In the genomic region with DNA sequence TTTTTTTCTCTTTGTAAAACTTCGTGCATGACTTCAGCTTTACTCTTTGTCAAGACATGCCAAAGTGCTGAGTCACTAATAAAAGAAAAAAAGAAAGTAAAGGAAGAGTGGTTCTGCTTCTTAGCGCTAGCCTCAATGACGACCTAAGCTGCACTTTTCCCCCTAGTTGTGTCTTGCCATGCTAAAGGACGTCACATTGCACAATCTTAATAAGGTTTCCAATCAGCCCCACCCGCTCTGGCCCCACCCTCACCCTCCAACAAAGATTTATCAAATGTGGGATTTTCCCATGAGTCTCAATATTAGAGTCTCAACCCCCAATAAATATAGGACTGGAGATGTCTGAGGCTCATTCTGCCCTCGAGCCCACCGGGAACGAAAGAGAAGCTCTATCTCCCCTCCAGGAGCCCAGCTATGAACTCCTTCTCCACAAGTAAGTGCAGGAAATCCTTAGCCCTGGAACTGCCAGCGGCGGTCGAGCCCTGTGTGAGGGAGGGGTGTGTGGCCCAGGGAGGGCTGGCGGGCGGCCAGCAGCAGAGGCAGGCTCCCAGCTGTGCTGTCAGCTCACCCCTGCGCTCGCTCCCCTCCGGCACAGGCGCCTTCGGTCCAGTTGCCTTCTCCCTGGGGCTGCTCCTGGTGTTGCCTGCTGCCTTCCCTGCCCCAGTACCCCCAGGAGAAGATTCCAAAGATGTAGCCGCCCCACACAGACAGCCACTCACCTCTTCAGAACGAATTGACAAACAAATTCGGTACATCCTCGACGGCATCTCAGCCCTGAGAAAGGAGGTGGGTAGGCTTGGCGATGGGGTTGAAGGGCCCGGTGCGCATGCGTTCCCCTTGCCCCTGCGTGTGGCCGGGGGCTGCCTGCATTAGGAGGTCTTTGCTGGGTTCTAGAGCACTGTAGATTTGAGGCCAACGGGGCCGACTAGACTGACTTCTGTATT, we compare ENCODE assay signal across 1 cellular context.
TF ChIP-seq lines count a peak whose summit lies in the region.

A gene (plus strand): TSS at position 352 of the 944 bp plus-strand sequence. CDS start 63 bp downstream, at position 415.

TF ChIP-seq in K562, 482 proteins besides CTCF, POLR2A, EP300 and RAD21 (continued from another document and continues in another):
- TF ChIP-seq, protein P1, sequence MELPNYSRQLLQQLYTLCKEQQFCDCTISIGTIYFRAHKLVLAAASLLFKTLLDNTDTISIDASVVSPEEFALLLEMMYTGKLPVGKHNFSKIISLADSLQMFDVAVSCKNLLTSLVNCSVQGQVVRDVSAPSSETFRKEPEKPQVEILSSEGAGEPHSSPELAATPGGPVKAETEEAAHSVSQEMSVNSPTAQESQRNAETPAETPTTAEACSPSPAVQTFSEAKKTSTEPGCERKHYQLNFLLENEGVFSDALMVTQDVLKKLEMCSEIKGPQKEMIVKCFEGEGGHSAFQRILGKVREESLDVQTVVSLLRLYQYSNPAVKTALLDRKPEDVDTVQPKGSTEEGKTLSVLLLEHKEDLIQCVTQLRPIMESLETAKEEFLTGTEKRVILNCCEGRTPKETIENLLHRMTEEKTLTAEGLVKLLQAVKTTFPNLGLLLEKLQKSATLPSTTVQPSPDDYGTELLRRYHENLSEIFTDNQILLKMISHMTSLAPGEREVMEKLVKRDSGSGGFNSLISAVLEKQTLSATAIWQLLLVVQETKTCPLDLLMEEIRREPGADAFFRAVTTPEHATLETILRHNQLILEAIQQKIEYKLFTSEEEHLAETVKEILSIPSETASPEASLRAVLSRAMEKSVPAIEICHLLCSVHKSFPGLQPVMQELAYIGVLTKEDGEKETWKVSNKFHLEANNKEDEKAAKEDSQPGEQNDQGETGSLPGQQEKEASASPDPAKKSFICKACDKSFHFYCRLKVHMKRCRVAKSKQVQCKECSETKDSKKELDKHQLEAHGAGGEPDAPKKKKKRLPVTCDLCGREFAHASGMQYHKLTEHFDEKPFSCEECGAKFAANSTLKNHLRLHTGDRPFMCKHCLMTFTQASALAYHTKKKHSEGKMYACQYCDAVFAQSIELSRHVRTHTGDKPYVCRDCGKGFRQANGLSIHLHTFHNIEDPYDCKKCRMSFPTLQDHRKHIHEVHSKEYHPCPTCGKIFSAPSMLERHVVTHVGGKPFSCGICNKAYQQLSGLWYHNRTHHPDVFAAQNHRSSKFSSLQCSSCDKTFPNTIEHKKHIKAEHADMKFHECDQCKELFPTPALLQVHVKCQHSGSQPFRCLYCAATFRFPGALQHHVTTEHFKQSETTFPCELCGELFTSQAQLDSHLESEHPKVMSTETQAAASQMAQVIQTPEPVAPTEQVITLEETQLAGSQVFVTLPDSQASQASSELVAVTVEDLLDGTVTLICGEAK (IDR thresholded peaks at IDR 0.05): no peak
- TF ChIP-seq, protein P1 (CRISPR knock-in tag; IDR thresholded peaks at IDR 0.05): no peak
- TF ChIP-seq ZEB2 (IDR thresholded peaks at IDR 0.05) (no peak), NFATC3 (IDR thresholded peaks at IDR 0.05) (no peak), MYNN (IDR thresholded peaks at IDR 0.05) (0 out of 2 replicates have a peak, but pooled peaks have one; percentile 41), MYNN (CRISPR knock-in tag; IDR thresholded peaks at IDR 0.05) (no peak), ZNF197 (CRISPR knock-in tag; IDR thresholded peaks at IDR 0.05; ENCODE audit: low read depth) (no peak), RUNX1 (IDR thresholded peaks at IDR 0.05; ENCODE audit: low read depth) (no peak), MED1 (CRISPR knock-in tag; IDR thresholded peaks at IDR 0.05; ENCODE audit: borderline replicate concordance) (no peak), SNIP1 (IDR thresholded peaks at IDR 0.05; ENCODE audit: low read depth) (no peak), TEAD2 (tag; IDR thresholded peaks at IDR 0.05) (no peak), ARNT (IDR thresholded peaks at IDR 0.05) (no peak), NCOA1 (IDR thresholded peaks at IDR 0.05; ENCODE audit: low read depth) (no peak), CHD2 (IDR thresholded peaks at IDR 0.05; ENCODE audit: low read depth, low read length) (no peak), PML (IDR thresholded peaks at IDR 0.05; ENCODE audit: low read length) (no peak), CREM (IDR thresholded peaks at IDR 0.05; ENCODE audit: low read depth) (no peak), ZKSCAN3 (CRISPR knock-in tag; IDR thresholded peaks at IDR 0.05) (no peak), NEUROD1 (IDR thresholded peaks at IDR 0.05; ENCODE audit: borderline replicate concordance, low read depth, low read length, partially characterized antibody) (no peak), IRF2 (CRISPR knock-in tag; IDR thresholded peaks at IDR 0.05) (no peak), LARP7 (IDR thresholded peaks at IDR 0.05) (no peak)
- TF ChIP-seq, protein P2, sequence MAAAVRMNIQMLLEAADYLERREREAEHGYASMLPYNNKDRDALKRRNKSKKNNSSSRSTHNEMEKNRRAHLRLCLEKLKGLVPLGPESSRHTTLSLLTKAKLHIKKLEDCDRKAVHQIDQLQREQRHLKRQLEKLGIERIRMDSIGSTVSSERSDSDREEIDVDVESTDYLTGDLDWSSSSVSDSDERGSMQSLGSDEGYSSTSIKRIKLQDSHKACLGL (CRISPR knock-in tag; IDR thresholded peaks at IDR 0.05; ENCODE audit: borderline replicate concordance, poor library complexity, severe bottlenecking): no peak
- TF ChIP-seq, protein P3, sequence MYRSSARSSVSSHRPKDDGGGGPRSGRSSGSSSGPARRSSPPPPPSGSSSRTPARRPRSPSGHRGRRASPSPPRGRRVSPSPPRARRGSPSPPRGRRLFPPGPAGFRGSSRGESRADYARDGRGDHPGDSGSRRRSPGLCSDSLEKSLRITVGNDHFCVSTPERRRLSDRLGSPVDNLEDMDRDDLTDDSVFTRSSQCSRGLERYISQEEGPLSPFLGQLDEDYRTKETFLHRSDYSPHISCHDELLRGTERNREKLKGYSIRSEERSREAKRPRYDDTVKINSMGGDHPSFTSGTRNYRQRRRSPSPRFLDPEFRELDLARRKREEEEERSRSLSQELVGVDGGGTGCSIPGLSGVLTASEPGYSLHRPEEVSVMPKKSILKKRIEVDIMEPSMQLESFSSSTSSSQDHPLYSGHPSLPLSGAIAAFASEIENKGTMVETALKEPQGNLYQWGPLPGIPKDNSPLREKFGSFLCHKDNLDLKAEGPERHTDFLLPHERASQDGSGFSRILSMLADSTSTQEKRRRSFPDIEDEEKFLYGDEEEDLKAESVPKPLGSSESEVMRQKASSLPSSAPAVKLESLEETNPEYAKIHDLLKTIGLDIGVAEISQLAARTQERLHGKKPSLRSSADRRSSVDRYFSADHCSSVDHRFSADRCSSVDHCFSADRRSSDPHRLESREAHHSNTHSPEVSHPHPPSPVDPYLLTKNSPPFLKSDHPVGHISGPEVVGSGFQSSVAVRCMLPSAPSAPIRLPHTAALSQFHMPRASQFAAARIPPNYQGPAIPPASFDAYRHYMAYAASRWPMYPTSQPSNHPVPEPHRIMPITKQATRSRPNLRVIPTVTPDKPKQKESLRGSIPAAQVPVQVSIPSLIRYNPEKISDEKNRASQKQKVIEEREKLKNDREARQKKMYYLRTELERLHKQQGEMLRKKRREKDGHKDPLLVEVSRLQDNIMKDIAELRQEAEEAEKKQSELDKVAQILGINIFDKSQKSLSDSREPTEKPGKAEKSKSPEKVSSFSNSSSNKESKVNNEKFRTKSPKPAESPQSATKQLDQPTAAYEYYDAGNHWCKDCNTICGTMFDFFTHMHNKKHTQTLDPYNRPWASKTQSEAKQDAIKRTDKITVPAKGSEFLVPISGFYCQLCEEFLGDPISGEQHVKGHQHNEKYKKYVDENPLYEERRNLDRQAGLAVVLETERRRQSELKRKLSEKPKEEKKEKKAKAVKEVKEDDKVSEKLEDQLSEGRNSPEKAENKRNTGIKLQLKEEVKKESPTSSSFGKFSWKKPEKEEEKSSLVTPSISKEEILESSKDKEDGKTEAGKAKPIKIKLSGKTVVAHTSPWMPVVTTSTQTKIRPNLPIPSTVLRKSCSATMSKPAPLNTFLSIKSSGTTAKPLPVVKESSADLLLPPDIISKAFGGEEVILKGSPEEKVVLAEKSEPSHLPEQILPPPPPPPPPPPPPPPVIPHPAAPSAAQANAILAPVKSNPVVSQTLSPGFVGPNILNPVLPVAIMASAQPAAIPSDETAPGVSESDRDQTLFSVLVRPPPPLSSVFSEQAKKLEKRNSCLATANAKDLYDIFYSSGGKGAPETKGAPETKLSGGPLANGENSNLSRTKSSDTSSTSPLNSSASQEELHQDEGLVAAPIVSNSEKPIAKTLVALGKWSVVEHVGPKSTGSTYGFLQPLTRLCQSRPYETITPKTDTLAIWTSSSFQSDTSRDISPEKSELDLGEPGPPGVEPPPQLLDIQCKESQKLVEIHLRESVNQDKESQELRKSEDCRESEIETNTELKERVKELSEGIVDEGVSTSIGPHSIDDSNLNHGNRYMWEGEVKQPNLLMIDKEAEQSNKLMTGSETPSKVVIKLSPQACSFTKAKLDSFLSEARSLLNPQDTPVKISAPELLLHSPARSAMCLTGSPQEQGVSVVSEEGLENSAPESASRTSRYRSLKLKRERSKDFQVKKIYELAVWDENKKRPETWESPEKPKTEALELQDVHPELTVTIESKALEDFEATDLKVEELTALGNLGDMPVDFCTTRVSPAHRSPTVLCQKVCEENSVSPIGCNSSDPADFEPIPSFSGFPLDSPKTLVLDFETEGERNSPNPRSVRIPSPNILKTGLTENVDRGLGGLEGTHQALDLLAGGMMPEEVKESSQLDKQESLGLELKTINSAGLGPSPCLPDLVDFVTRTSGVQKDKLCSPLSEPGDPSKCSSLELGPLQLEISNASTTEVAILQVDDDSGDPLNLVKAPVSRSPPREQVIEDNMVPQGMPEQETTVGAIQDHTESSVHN (IDR thresholded peaks at IDR 0.05; ENCODE audit: borderline replicate concordance in 1 of 2, low read depth in 1 of 2): no peak
- TF ChIP-seq, protein P4, sequence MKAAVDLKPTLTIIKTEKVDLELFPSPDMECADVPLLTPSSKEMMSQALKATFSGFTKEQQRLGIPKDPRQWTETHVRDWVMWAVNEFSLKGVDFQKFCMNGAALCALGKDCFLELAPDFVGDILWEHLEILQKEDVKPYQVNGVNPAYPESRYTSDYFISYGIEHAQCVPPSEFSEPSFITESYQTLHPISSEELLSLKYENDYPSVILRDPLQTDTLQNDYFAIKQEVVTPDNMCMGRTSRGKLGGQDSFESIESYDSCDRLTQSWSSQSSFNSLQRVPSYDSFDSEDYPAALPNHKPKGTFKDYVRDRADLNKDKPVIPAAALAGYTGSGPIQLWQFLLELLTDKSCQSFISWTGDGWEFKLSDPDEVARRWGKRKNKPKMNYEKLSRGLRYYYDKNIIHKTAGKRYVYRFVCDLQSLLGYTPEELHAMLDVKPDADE (conservative IDR thresholded peaks at IDR 0.05; ENCODE audit: control insufficient read depth, low read depth, low read length): no peak
- TF ChIP-seq, protein P5, sequence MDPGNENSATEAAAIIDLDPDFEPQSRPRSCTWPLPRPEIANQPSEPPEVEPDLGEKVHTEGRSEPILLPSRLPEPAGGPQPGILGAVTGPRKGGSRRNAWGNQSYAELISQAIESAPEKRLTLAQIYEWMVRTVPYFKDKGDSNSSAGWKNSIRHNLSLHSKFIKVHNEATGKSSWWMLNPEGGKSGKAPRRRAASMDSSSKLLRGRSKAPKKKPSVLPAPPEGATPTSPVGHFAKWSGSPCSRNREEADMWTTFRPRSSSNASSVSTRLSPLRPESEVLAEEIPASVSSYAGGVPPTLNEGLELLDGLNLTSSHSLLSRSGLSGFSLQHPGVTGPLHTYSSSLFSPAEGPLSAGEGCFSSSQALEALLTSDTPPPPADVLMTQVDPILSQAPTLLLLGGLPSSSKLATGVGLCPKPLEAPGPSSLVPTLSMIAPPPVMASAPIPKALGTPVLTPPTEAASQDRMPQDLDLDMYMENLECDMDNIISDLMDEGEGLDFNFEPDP (CRISPR knock-in tag; IDR thresholded peaks at IDR 0.05): no peak
